In genomic region chr6:151783692-151784091, GRCh38 we compare ENCODE assay signal across 7 cellular contexts. TPM values are rescaled to one million over a fixed set of nuclear protein-coding genes. Genes with fewer than 3 reads are reported as not detected.
"Had no signal": no experiment of that assay in that cellular context is flagged by ENCODE, and none has a peak within 500 bp of the region (broad histone marks: within the 10 kb centered on the region; RNA-seq: fewer than 3 reads in every experiment).

No MANE protein-coding gene starts in this region.

- ATAC-seq: GM23338 had no signal

- H3K4me1 Mint-ChIP-seq: GM23338, H9, IgD-negative memory B cell had no signal

- H3K4me3 Mint-ChIP-seq: GM23338, H9, IgD-negative memory B cell had no signal

- H3K4me3 ChIP-seq: GM23338 had no signal

- FAIRE-seq: H1, H54 had no signal

- DNase-seq: H9, KG1 had no signal

- H3K27ac Mint-ChIP-seq: GM23338, H9, IgD-negative memory B cell had no signal

- H3K27me3 Mint-ChIP-seq: IgD-negative memory B cell had no signal

- H2AFZ ChIP-seq: GM23338 had no signal

- H3K27ac ChIP-seq: HL-60 had no signal

- H3K4me2 ChIP-seq: GM23338 had no signal

RNA-seq across cellular contexts. Expression of gene ESR1, which starts 23.8 kb away (rescaled TPM):
- total RNA-seq: H9 had no signal
- polyA plus RNA-seq: GM23338 had no signal
